In the genomic region with DNA sequence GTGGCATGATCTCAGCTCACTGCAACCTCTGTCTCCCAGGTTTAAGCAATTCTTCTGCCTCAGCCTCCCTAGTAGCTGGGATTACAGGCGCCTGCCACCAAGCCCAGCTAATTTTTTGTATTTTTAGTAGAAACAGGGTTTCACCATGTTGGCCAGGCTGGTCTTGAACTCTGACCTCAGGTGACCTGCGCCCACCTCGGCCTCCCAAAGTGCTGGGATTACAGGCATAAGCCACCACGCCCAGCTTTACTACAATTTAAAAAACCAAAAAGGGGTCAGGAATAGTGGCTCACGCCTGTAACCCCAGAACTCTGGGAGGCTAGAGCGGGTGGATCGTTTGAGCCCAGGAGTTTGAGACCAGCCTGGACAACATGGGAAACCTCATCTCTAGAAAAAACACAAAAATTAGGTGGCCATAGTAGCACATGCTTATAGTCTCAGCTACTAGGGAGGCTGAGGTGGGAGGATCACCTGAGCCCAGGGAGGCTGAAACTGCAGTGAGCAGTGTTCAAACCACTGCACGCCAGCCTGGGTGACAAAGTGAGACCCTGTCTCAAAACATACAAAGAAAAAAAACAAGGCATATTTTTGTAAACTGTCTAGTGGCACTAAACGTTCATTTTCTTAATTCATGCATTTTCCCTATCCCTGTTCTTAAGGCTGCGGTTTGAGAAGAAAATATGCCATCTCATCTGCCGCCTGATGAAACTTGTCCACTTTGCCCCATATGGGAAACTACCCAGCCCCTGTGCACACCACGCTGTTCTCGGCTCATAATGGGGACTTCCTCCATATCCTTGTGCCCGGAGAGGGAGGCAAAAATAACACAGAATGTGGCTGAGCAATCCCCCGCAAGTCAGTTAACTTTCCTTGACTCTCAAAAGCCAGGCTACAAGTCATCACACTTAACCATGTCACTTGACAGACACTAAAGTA, we compare ENCODE assay signal across 8 cellular contexts. TPM values are rescaled to one million over a fixed set of nuclear protein-coding genes. Genes with fewer than 3 reads are reported as not detected.
DNase-seq lines count a peak whose midpoint lies in the region; ATAC-seq, FAIRE-seq and TF ChIP-seq lines count a peak whose summit lies in the region.

No MANE protein-coding gene starts in this region.

- H3K9me2 ChIP-seq in Karpas-422 (replicated peaks; ENCODE audit: insufficient read depth, low read length) = no peaks in the 10 kb centered on the region

- H3K4me1 ChIP-seq in endothelial cell of umbilical vein (ENCODE audit: control insufficient read depth, extremely low read depth, insufficient read depth, low read length) (peaks cover 13% of the 10 kb centered on the region), Karpas-422 (ENCODE audit: low read length) (peaks cover 13% of the 10 kb centered on the region)

- intact Hi-C loops in endothelial cell of umbilical vein (cut with micrococcal nuclease) = no loop called here

- TF ChIP-seq CTCF in endothelial cell of umbilical vein (IDR thresholded peaks at IDR 0.05; ENCODE audit: extremely low read depth in 1 of 2, insufficient read depth in 1 of 2, low read depth in 1 of 2, low read length in 2 of 2) = no peak

- peak overlapping the region; percentile 28 for H3K4me2 ChIP-seq in endothelial cell of umbilical vein (ENCODE audit: insufficient read depth, low read length)
- no peak overlapping the region for H3K4me2 ChIP-seq in Karpas-422 (ENCODE audit: low read depth, low read length, poor library complexity, severe bottlenecking)

- H3K79me2 ChIP-seq in endothelial cell of umbilical vein (ENCODE audit: control insufficient read depth, insufficient read depth, low read length) (peaks cover 6% of the 10 kb centered on the region), Karpas-422 (ENCODE audit: low read length) (peaks cover 9% of the 10 kb centered on the region)

- CTCF ChIA-PET in endothelial cell of umbilical vein (lab: Charles Lee) = interaction anchor here (0.8 to 1.4 kb wide), 4 partner anchors 11 to 149 kb away, joined by 3 to 4 read pairs (median 3); no protein-coding TSS in a partner anchor

- peaks cover 0 to 2% of the 10 kb centered on the region in 2 experiments for H3K36me3 ChIP-seq in endothelial cell of umbilical vein (ENCODE audit: control insufficient read depth in 2 of 2, extremely low read depth in 1 of 2, insufficient read depth in 2 of 2, low read length in 2 of 2)
- H3K36me3 ChIP-seq in Karpas-422 (ENCODE audit: insufficient read depth, low read length) = no peaks in the 10 kb centered on the region

- H3K9me1 ChIP-seq in endothelial cell of umbilical vein (replicated peaks; ENCODE audit: control insufficient read depth, extremely low read depth, insufficient read depth, low read length) = no peaks in the 10 kb centered on the region

- H3K9me3 ChIP-seq in endothelial cell of umbilical vein (replicated peaks; ENCODE audit: control insufficient read depth, insufficient read depth, low read length) = no peaks in the 10 kb centered on the region
- H3K9me3 ChIP-seq in Karpas-422 (ENCODE audit: low read length) = no peaks in the 10 kb centered on the region

- H3K27ac ChIP-seq in endothelial cell of umbilical vein (ENCODE audit: insufficient read depth, low read depth, low read length) (no peak overlapping the region), Karpas-422 (ENCODE audit: low read length) (no peak overlapping the region)

- H3K27me3 ChIP-seq in endothelial cell of umbilical vein (ENCODE audit: control insufficient read depth in 2 of 2, insufficient read depth in 2 of 2, low read length in 2 of 2) (no peaks in the 10 kb centered on the region), Karpas-422 (ENCODE audit: low read length) (no peaks in the 10 kb centered on the region)

- dilution Hi-C loops in endothelial cell of umbilical vein (cut with MboI; ENCODE audit: extremely low pct_ligation_motif_present, low sequenced_read_pairs) = no loop called here

- FAIRE-seq in GM18507 (lab: Jason Lieb, UNC) (peak; percentile 60), endothelial cell of umbilical vein (lab: Jason Lieb, UNC) (peak; percentile 37)

- H4K20me1 ChIP-seq in endothelial cell of umbilical vein (replicated peaks; ENCODE audit: control insufficient read depth, extremely low read depth, insufficient read depth, low read length) (no peaks in the 10 kb centered on the region), Karpas-422 (ENCODE audit: insufficient read depth, low read depth, low read length) (no peaks in the 10 kb centered on the region)

- POLR2A ChIA-PET in endothelial cell of umbilical vein (lab: Charles Lee) = no interaction called here

- no peak for TF ChIP-seq POLR2A in endothelial cell of umbilical vein (IDR thresholded peaks at IDR 0.05; ENCODE audit: low read depth, low read length)

- ATAC-seq in GM18502 (IDR thresholded peaks at IDR 0.05; ENCODE audit: poor library complexity, unreplicated experiment) (no peak), GM18870 (IDR thresholded peaks at IDR 0.05; ENCODE audit: unreplicated experiment) (no peak)

- H2AFZ ChIP-seq in endothelial cell of umbilical vein (ENCODE audit: low read depth, low read length) (no peak overlapping the region), Karpas-422 (ENCODE audit: low read length) (no peak overlapping the region)

- no peak overlapping the region for H3K4me3 ChIP-seq in endothelial cell of umbilical vein (replicated peaks in 1 of 3; ENCODE audit: insufficient read depth in 1 of 3, low read depth in 1 of 3, low read length in 3 of 3)
- H3K4me3 ChIP-seq in Karpas-422 (ENCODE audit: low read length) = no peak overlapping the region

- no peak for DNase-seq in GM18507 (ENCODE audit: extremely low spot score, insufficient read length, low read depth)
- peak in 3 of 5 donors; percentile 17 to 54 (median 23) for DNase-seq in T-helper 1 cell
- DNase-seq in endothelial cell of umbilical vein (ENCODE audit: low read depth, low spot score) = peak; percentile 33
- DNase-seq in stimulated activated CD4-positive, alpha-beta T cell treated with anti-CD3 and anti-CD28 coated beads, Interleukin-15, amount 100 ng/mL, for 24 hours = peak; percentile 51
- no peak for DNase-seq in Karpas-422
- no peak for DNase-seq in H4 (ENCODE audit: low spot score)

- H3K9ac ChIP-seq in endothelial cell of umbilical vein (replicated peaks; ENCODE audit: extremely low read depth, insufficient read depth, low read length) (no peak overlapping the region), Karpas-422 (ENCODE audit: low read length) (no peak overlapping the region)

- no TSS peak for BruUV-seq in endothelial cell of umbilical vein (replicated peaks; lab: Mats Ljungman, UMichigan)

TF ChIP-seq in endothelial cell of umbilical vein, 7 proteins besides CTCF, POLR2A, EP300 and RAD21:
- TF ChIP-seq POLR2AphosphoS5 (IDR thresholded peaks at IDR 0.05; ENCODE audit: insufficient read depth, low read depth, low read length) (no peak), EZH2 (IDR thresholded peaks at IDR 0.05; ENCODE audit: borderline replicate concordance, low read depth, low read length, severe bottlenecking) (no peak), FOS (IDR thresholded peaks at IDR 0.05; ENCODE audit: borderline replicate concordance, insufficient read depth, low read length) (no peak), JUN (IDR thresholded peaks at IDR 0.05; ENCODE audit: borderline replicate concordance, insufficient read depth, insufficient read length, low read depth) (no peak), GATA2 (IDR thresholded peaks at IDR 0.05; ENCODE audit: insufficient read depth, insufficient read length, low read depth, low read length) (no peak), MYC (IDR thresholded peaks at IDR 0.05; ENCODE audit: low read depth, low read length) (no peak)
- TF ChIP-seq, protein P1, sequence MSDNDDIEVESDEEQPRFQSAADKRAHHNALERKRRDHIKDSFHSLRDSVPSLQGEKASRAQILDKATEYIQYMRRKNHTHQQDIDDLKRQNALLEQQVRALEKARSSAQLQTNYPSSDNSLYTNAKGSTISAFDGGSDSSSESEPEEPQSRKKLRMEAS (IDR thresholded peaks at IDR 0.05; ENCODE audit: insufficient read depth, insufficient read length) = no peak

RNA-seq across cellular contexts. Expression of a gene that starts 4.3 kb away (rescaled TPM):
- total RNA-seq in endothelial cell of umbilical vein = 4.6 and 7.2 TPM in 2 replicates
- polyA plus RNA-seq in endothelial cell of umbilical vein = 3.0 and 3.3 TPM in 2 replicates
- polyA plus RNA-seq in endothelial cell of umbilical vein (2011; cell fraction: cytosol; rRNA removed) = 4.7 and 5.1 TPM in 2 replicates
- polyA plus RNA-seq in endothelial cell of umbilical vein (2011; cell fraction: nucleus; rRNA removed) = 2.3 and 2.6 TPM in 2 replicates
- 5.0 and 5.1 TPM in 2 replicates for polyA plus RNA-seq in endothelial cell of umbilical vein (2012)
- 1.8 and 2.3 TPM in 2 replicates for polyA minus RNA-seq in endothelial cell of umbilical vein
- polyA minus RNA-seq in endothelial cell of umbilical vein (2011; cell fraction: cytosol; rRNA and poly(A)+ RNA removed) = 1.4 TPM
- polyA minus RNA-seq in endothelial cell of umbilical vein (2011; cell fraction: nucleus; rRNA and poly(A)+ RNA removed) = 1.2 and 1.6 TPM in 2 replicates
- total RNA-seq in Karpas-422 (2014; rRNA removed; shearing (Covaris generic); ENCODE audit: low replicate concordance) = 1.4 and 3.3 TPM in 2 replicates
- 3.2 and 3.5 TPM in 2 replicates for total RNA-seq in H4 (2014; rRNA removed; shearing (Covaris generic))

RNA-seq across cellular contexts. Expression of a gene that starts 25.7 kb away (rescaled TPM):
- total RNA-seq in endothelial cell of umbilical vein = 27.9 and 30.6 TPM in 2 replicates
- polyA plus RNA-seq in endothelial cell of umbilical vein = 14.6 and 15.9 TPM in 2 replicates
- polyA plus RNA-seq in endothelial cell of umbilical vein (2011; cell fraction: cytosol; rRNA removed) = 20.6 and 23.2 TPM in 2 replicates
- polyA plus RNA-seq in endothelial cell of umbilical vein (2011; cell fraction: nucleus; rRNA removed) = 28.1 and 34.6 TPM in 2 replicates
- 25.1 and 25.7 TPM in 2 replicates for polyA plus RNA-seq in endothelial cell of umbilical vein (2012)
- 13.3 and 16.2 TPM in 2 replicates for polyA minus RNA-seq in endothelial cell of umbilical vein
- 5.9 TPM for polyA minus RNA-seq in endothelial cell of umbilical vein (2011; cell fraction: cytosol; rRNA and poly(A)+ RNA removed)
- 24.5 and 35.8 TPM in 2 replicates for polyA minus RNA-seq in endothelial cell of umbilical vein (2011; cell fraction: nucleus; rRNA and poly(A)+ RNA removed)
- total RNA-seq in Karpas-422 (2014; rRNA removed; shearing (Covaris generic); ENCODE audit: low replicate concordance) = 12.6 and 25.3 TPM in 2 replicates
- total RNA-seq in H4 (2014; rRNA removed; shearing (Covaris generic)) = 8.4 and 16.9 TPM in 2 replicates

RNA-seq across cellular contexts. Expression of a gene that starts 48.3 kb away (rescaled TPM):
- total RNA-seq in endothelial cell of umbilical vein = 75.4 and 77.4 TPM in 2 replicates
- 22.3 and 26.1 TPM in 2 replicates for polyA plus RNA-seq in endothelial cell of umbilical vein
- 33.6 and 34.2 TPM in 2 replicates for polyA plus RNA-seq in endothelial cell of umbilical vein (2011; cell fraction: cytosol; rRNA removed)
- polyA plus RNA-seq in endothelial cell of umbilical vein (2011; cell fraction: nucleus; rRNA removed) = 57.6 and 75.5 TPM in 2 replicates
- 52.7 and 58.3 TPM in 2 replicates for polyA plus RNA-seq in endothelial cell of umbilical vein (2012)
- polyA minus RNA-seq in endothelial cell of umbilical vein = 22.1 and 25.0 TPM in 2 replicates
- polyA minus RNA-seq in endothelial cell of umbilical vein (2011; cell fraction: cytosol; rRNA and poly(A)+ RNA removed) = 26.3 TPM
- 27.6 and 37.4 TPM in 2 replicates for polyA minus RNA-seq in endothelial cell of umbilical vein (2011; cell fraction: nucleus; rRNA and poly(A)+ RNA removed)
- total RNA-seq in Karpas-422 (2014; rRNA removed; shearing (Covaris generic); ENCODE audit: low replicate concordance) = 44.1 and 48.4 TPM in 2 replicates
- total RNA-seq in H4 (2014; rRNA removed; shearing (Covaris generic)) = 28.4 and 34.0 TPM in 2 replicates

Comparison
In these comparisons a context has a peak if more than half of its experiments do, and no peak if none do; other contexts are left out.
1. DNase-seq: peak in T-helper 1 cell (3 of 5), endothelial cell of umbilical vein (single experiment) and stimulated activated CD4-positive, alpha-beta T cell treated with anti-CD3 and anti-CD28 coated beads, Interleukin-15, amount 100 ng/mL, for 24 hours (single experiment); none in GM18507 (single experiment), Karpas-422 (single experiment) and H4 (single experiment).